In the genomic region with DNA sequence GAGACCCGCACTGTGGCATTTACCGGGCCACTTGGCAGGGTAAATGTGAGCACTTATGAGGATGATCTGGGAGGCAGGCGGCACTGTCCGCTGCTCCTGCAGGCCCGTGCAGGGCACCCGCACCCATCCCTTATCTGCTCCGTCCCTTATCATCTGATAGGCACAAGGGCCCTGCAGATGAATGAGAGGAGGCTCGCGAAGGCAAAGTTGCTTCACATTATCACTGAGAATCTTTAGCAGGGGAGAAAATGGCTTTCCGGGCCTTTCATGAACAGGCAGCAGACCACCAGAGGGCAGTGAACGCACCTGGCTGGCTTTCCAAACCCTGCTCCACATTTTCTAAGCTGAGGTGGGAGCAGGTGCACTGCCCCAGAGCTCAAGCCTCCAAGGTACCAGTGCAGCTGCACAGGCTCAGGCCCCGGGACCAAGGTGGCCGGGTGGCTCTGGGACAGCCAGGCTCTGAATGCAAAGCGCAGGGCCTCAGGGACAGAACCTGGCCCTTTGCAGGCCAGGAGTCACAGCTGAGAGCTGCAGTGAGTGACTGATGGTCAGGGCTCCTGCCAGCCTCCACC, we compare ENCODE assay signal across 9 cellular contexts.
DNase-seq lines count a peak whose midpoint lies in the region; ATAC-seq, FAIRE-seq and TF ChIP-seq lines count a peak whose summit lies in the region.
"Had no signal": no experiment of that assay in that cellular context is flagged by ENCODE, and none has a peak within 500 bp of the region (broad histone marks: within the 10 kb centered on the region; RNA-seq: fewer than 3 reads in every experiment).

No MANE protein-coding gene starts in this region.

- intact Hi-C loops in Panc1 (cut with micrococcal nuclease; ENCODE audit: unreplicated experiment) = no loop called here
- intact Hi-C loops in head of caudate nucleus (cut with DNase I) = no loop called here
- intact Hi-C loops in activated T-helper 2 cell treated with anti-CD3 and anti-CD28 coated beads, Interferon-gamma antibody, Interleukin-2, Interleukin-4, amounts not matched to agents 10 μg/mL and 5 μg/mL and 100 μg/mL, durations not matched to agents 14 hours and 24 hours and 36 hours (cut with micrococcal nuclease) = no loop called here

- H3K9me3 Mint-ChIP-seq in activated T-helper 2 cell treated with anti-CD3 and anti-CD28 coated beads, Interferon-gamma antibody, Interleukin-2, Interleukin-4, amounts not matched to agents 10 μg/mL and 5 μg/mL and 100 μg/mL, durations not matched to agents 14 hours and 24 hours and 36 hours = no peaks in the 10 kb centered on the region
- H3K9me3 Mint-ChIP-seq: stimulated activated naive CD8-positive, alpha-beta T cell treated with anti-CD3 and anti-CD28 coated beads, Interleukin-15, Interleukin-2, amounts not matched to agents 100 ng/mL and 50 ng/mL, for 24 hours had no signal

- no peaks in the 10 kb centered on the region for H3K9me3 ChIP-seq in Panc1 (ENCODE audit: control insufficient read depth, insufficient read depth, low read depth, low read length)

- no peak overlapping the region for H3K27ac Mint-ChIP-seq in activated T-helper 2 cell treated with anti-CD3 and anti-CD28 coated beads, Interferon-gamma antibody, Interleukin-2, Interleukin-4, amounts not matched to agents 10 μg/mL and 5 μg/mL and 100 μg/mL, durations not matched to agents 14 hours and 24 hours and 36 hours
- H3K27ac Mint-ChIP-seq: stimulated activated naive CD8-positive, alpha-beta T cell treated with anti-CD3 and anti-CD28 coated beads, Interleukin-15, Interleukin-2, amounts not matched to agents 100 ng/mL and 50 ng/mL, for 24 hours had no signal

- H3K27ac ChIP-seq in Panc1 (ENCODE audit: low read length) = no peak overlapping the region

- no peaks in the 10 kb centered on the region for H3K4me1 ChIP-seq in Panc1 (ENCODE audit: control insufficient read depth, insufficient read depth, low read length)

- peak; percentile 32 for TF ChIP-seq CTCF in D721Med (IDR thresholded peaks at IDR 0.05; ENCODE audit: insufficient read depth, missing control alignments)
- TF ChIP-seq CTCF in Panc1 (IDR thresholded peaks at IDR 0.05) = peak; percentile 88

- no peak overlapping the region for H3K4me3 ChIP-seq in Panc1 (ENCODE audit: low read depth in 2 of 2, low read length in 2 of 2)

- POLR2A ChIA-PET in Panc1 (lab: Charles Lee) = no interaction called here

- H3K27me3 ChIP-seq in Panc1 (ENCODE audit: control insufficient read depth, insufficient read depth, low read length) = no peaks in the 10 kb centered on the region

- DNase-seq in D721Med (ENCODE audit: insufficient read length, low spot score) = no peak
- peak; percentile 90 for DNase-seq in HuH-7 (ENCODE audit: low spot score)
- DNase-seq in Panc1 (ENCODE audit: low read depth, low spot score) = no peak
- DNase-seq in head of caudate nucleus = peak; percentile 14 to 72 (median 46)
- no peak for DNase-seq in medulla oblongata (ENCODE audit: extremely low spot score)
- DNase-seq in activated T-helper 2 cell treated with anti-CD3 and anti-CD28 coated beads, Interferon-gamma antibody, Interleukin-2, Interleukin-4, amounts not matched to agents 10 μg/mL and 5 μg/mL and 100 μg/mL, durations not matched to agents 14 hours and 24 hours and 36 hours (ENCODE audit: low spot score) = no peak
- DNase-seq in activated CD4-positive, alpha-beta T cell treated with anti-CD3 and anti-CD28 coated beads for 4 hours = no peak

- H3K4me1 Mint-ChIP-seq in activated T-helper 2 cell treated with anti-CD3 and anti-CD28 coated beads, Interferon-gamma antibody, Interleukin-2, Interleukin-4, amounts not matched to agents 10 μg/mL and 5 μg/mL and 100 μg/mL, durations not matched to agents 14 hours and 24 hours and 36 hours (ENCODE audit: low read depth) = no peaks in the 10 kb centered on the region

- no peaks in the 10 kb centered on the region for H3K36me3 Mint-ChIP-seq in activated T-helper 2 cell treated with anti-CD3 and anti-CD28 coated beads, Interferon-gamma antibody, Interleukin-2, Interleukin-4, amounts not matched to agents 10 μg/mL and 5 μg/mL and 100 μg/mL, durations not matched to agents 14 hours and 24 hours and 36 hours (ENCODE audit: low read depth)

- ATAC-seq in Panc1 (peak; percentile 84), GM21360 (IDR thresholded peaks at IDR 0.05; ENCODE audit: unreplicated experiment) (no peak)

- H3K4me3 Mint-ChIP-seq in activated T-helper 2 cell treated with anti-CD3 and anti-CD28 coated beads, Interferon-gamma antibody, Interleukin-2, Interleukin-4, amounts not matched to agents 10 μg/mL and 5 μg/mL and 100 μg/mL, durations not matched to agents 14 hours and 24 hours and 36 hours (ENCODE audit: low read depth) = no peak overlapping the region
- H3K4me3 Mint-ChIP-seq: stimulated activated naive CD8-positive, alpha-beta T cell treated with anti-CD3 and anti-CD28 coated beads, Interleukin-15, Interleukin-2, amounts not matched to agents 100 ng/mL and 50 ng/mL, for 24 hours had no signal

- no peaks in the 10 kb centered on the region for H3K36me3 ChIP-seq in Panc1 (ENCODE audit: control insufficient read depth, insufficient read depth, low read length)

- BruUV-seq in Panc1 (replicated peaks; lab: Mats Ljungman, UMichigan) = no TSS peak

- no peak for FAIRE-seq in D721Med (lab: Jason Lieb, UNC)

- no peaks in the 10 kb centered on the region for H3K27me3 Mint-ChIP-seq in activated T-helper 2 cell treated with anti-CD3 and anti-CD28 coated beads, Interferon-gamma antibody, Interleukin-2, Interleukin-4, amounts not matched to agents 10 μg/mL and 5 μg/mL and 100 μg/mL, durations not matched to agents 14 hours and 24 hours and 36 hours (ENCODE audit: low read depth)
- H3K27me3 Mint-ChIP-seq: stimulated activated naive CD8-positive, alpha-beta T cell treated with anti-CD3 and anti-CD28 coated beads, Interleukin-15, Interleukin-2, amounts not matched to agents 100 ng/mL and 50 ng/mL, for 24 hours had no signal

- in situ Hi-C loops in Panc1 (cut with HindIII; ENCODE audit: low pct_unique_long_range_greater_than_20kb, low sequenced_read_pairs) = no loop called here

- CTCF ChIA-PET in Panc1 (lab: Charles Lee) = interaction anchor here (0.7 to 1.1 kb wide), 5 partner anchors 167 to 333 kb away, joined by 3 to 9 read pairs (median 5); no protein-coding TSS in a partner anchor

Comparison
In these comparisons a context has a peak if more than half of its experiments do, and no peak if none do; other contexts are left out.
1. DNase-seq: peak in HuH-7 (single experiment) and head of caudate nucleus (42 of 42); none in D721Med (single experiment), Panc1 (single experiment), medulla oblongata (single experiment), activated T-helper 2 cell treated with anti-CD3 and anti-CD28 coated beads, Interferon-gamma antibody, Interleukin-2, Interleukin-4, amounts not matched to agents 10 μg/mL and 5 μg/mL and 100 μg/mL, durations not matched to agents 14 hours and 24 hours and 36 hours (single experiment) and activated CD4-positive, alpha-beta T cell treated with anti-CD3 and anti-CD28 coated beads for 4 hours (0 of 2).